21 cellular contexts compared by ENCODE assay signal in the genomic region with DNA sequence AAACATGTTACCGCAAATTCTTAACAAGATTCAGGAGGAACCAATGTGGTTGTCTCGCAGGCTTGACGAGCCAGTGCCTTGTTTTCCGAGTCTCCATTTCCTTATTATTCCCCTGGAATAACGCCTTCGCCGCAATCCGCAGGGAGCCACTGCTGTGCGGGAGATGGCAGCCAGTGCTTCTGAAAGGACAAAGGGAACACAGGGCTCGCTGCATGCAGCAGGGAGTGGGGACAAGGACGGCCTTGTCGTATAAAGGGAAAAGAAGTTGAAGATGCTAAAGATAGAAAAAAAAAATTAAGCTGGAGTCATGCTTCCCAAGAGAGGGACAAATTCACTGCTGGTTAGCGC.
DNase-seq lines count a peak whose midpoint lies in the region; ATAC-seq lines count a peak whose summit lies in the region.
"Had no signal": no experiment of that assay in that cellular context is flagged by ENCODE, and none has a peak within 500 bp of the region (broad histone marks: within the 10 kb centered on the region; RNA-seq: fewer than 3 reads in every experiment).

No MANE protein-coding gene starts in this region.

- ATAC-seq in GM18519 (IDR thresholded peaks at IDR 0.05; ENCODE audit: low FRiP score, unreplicated experiment): no peak
- ATAC-seq: activated T-cell treated with anti-CD3 and anti-CD28 coated beads, Interleukin-2, amount 50 U/mL, for 4 hours; HCT116; naive thymus-derived CD4-positive, alpha-beta T cell; stimulated activated naive B cell treated with anti-CD40 and anti-IgM and Interleukin-4, amounts not matched to agents 10 μg/mL and 1 μg/mL and 100 μg/mL, for 72 hours had no signal

- no peak overlapping the region for H4K91ac ChIP-seq in neuronal stem cell (ENCODE audit: low read depth, low read length, poor library complexity)

- no peak overlapping the region for H2BK12ac ChIP-seq in neuronal stem cell (ENCODE audit: low read length)

- H3K9ac ChIP-seq in BLaER1 (no peak overlapping the region), neuronal stem cell (ENCODE audit: low read depth, low read length, poor library complexity) (no peak overlapping the region)

- no peaks in the 10 kb centered on the region for H3K36me3 ChIP-seq in BLaER1
- H3K36me3 ChIP-seq in H7 (replicated peaks; ENCODE audit: control insufficient read depth, insufficient read depth, low read length): no peaks in the 10 kb centered on the region
- H3K36me3 ChIP-seq in neuronal stem cell (replicated peaks in 1 of 2; ENCODE audit: control insufficient read depth in 2 of 2, insufficient read depth in 2 of 2, low read length in 2 of 2): no peaks in the 10 kb centered on the region
- H3K36me3 ChIP-seq: BE2C, ovary, Peyer's patch had no signal

- H4K8ac ChIP-seq in neuronal stem cell (ENCODE audit: low read depth, low read length): no peak overlapping the region

- peak overlapping the region; percentile 89 for H2AK5ac ChIP-seq in neuronal stem cell (ENCODE audit: low read depth, low read length)

- peak overlapping the region; percentile 54 for H3K4me2 ChIP-seq in BLaER1
- no peak overlapping the region for H3K4me2 ChIP-seq in neuronal stem cell (ENCODE audit: insufficient read depth, low read length, poor library complexity, severe bottlenecking)

- no peak overlapping the region for H3K27ac ChIP-seq in BLaER1
- no peak overlapping the region for H3K27ac ChIP-seq in neuronal stem cell (replicated peaks; ENCODE audit: low read length)
- H3K27ac ChIP-seq: ovary, Peyer's patch had no signal

- WGBS in neuronal stem cell (ENCODE audit: extremely low coverage in 2 of 2, insufficient read length in 2 of 2, insufficient replicate concordance in 1 of 2), 2 donors: no CpG with 5 or more reads among the region's 13 CpGs

- no peak overlapping the region for H3K4me3 ChIP-seq in BLaER1
- no peak overlapping the region for H3K4me3 ChIP-seq in H7 (ENCODE audit: insufficient read depth, low read depth, low read length)
- H3K4me3 ChIP-seq in neuronal stem cell (ENCODE audit: low read length in 2 of 2): no peak overlapping the region
- H3K4me3 ChIP-seq: ovary, Peyer's patch had no signal

- peak overlapping the region; percentile 94 for H3K18ac ChIP-seq in neuronal stem cell (ENCODE audit: low read length)

- H3K9me3 ChIP-seq in BLaER1 (peaks cover 13% of the 10 kb centered on the region), neuronal stem cell (replicated peaks in 1 of 2; ENCODE audit: control insufficient read depth in 2 of 2, insufficient read depth in 1 of 2, low read depth in 1 of 2, low read length in 2 of 2) (no peaks in the 10 kb centered on the region)
- H3K9me3 ChIP-seq: BE2C, ovary, Peyer's patch had no signal

- H3K23ac ChIP-seq in neuronal stem cell (ENCODE audit: low read depth, low read length, poor library complexity): no peak overlapping the region

- DNase-seq in H7 (peak; percentile 63), globus pallidus (ENCODE audit: low spot score) (peak; percentile 44), neuronal stem cell (ENCODE audit: low spot score) (no peak), HuH-7.5 (ENCODE audit: low spot score) (no peak), RKO (ENCODE audit: low spot score) (no peak)
- DNase-seq: activated CD4-positive, alpha-beta T cell treated with anti-CD3 and anti-CD28 coated beads for 48 hours; activated gamma-delta T cell; activated naive CD8-positive, alpha-beta T cell treated with anti-CD3 and anti-CD28 coated beads for 36 hours; activated T-cell treated with anti-CD3 and anti-CD28 coated beads, Interleukin-2, amount 50 U/mL, for 4 hours; BE2C; effector CD8-positive, alpha-beta T cell; Kasumi-1; NCI-H1436; SHP77 treated with DMSO at 0.1 percent for 48 hours; stimulated activated naive B cell treated with anti-CD40 and anti-IgM and Interleukin-4, amounts not matched to agents 10 μg/mL and 1 μg/mL and 100 μg/mL, for 72 hours had no signal

- no peak overlapping the region for H3K14ac ChIP-seq in neuronal stem cell (ENCODE audit: low read length)

- H3K27me3 ChIP-seq in BLaER1: no peaks in the 10 kb centered on the region
- no peaks in the 10 kb centered on the region for H3K27me3 ChIP-seq in H7 (ENCODE audit: control insufficient read depth, insufficient read depth, low read length)
- peaks cover 0 to 7% (median 0%) of the 10 kb centered on the region in 3 experiments for H3K27me3 ChIP-seq in neuronal stem cell (ENCODE audit: control insufficient read depth in 3 of 3, insufficient read depth in 3 of 3, low read depth in 1 of 3, low read length in 3 of 3)
- H3K27me3 ChIP-seq: BE2C, ovary, Peyer's patch had no signal

- peak overlapping the region; percentile 92 for H2BK15ac ChIP-seq in neuronal stem cell (ENCODE audit: low read length)

- H3K4me1 ChIP-seq in BLaER1 (peaks cover 47% of the 10 kb centered on the region), neuronal stem cell (ENCODE audit: control insufficient read depth in 2 of 2, insufficient read depth in 1 of 2, low read depth in 1 of 2, low read length in 2 of 2) (peaks cover 0 to 15% of the 10 kb centered on the region in 2 donors)
- H3K4me1 ChIP-seq: BE2C, Peyer's patch had no signal

- no peak overlapping the region for H2BK5ac ChIP-seq in neuronal stem cell (ENCODE audit: low read length)

- H3K79me1 ChIP-seq in neuronal stem cell (ENCODE audit: low read depth, low read length): no peaks in the 10 kb centered on the region

- H2BK120ac ChIP-seq in neuronal stem cell (ENCODE audit: low read depth, low read length): peak overlapping the region; percentile 35

- H3K4ac ChIP-seq in neuronal stem cell (ENCODE audit: low read length): no peak overlapping the region

- no peaks in the 10 kb centered on the region for H4K20me1 ChIP-seq in BLaER1

- H2AFZ ChIP-seq in neuronal stem cell (ENCODE audit: low read length): peak overlapping the region; percentile 32

Comparison
In these comparisons a context has a peak if more than half of its experiments do, and no peak if none do; other contexts are left out.
1. DNase-seq: peak in H7 (single experiment) and globus pallidus (single experiment); none in neuronal stem cell (single experiment), HuH-7.5 (single experiment) and RKO (single experiment).